Comparison of ENCODE assay signal across 8 cellular contexts in the genomic region with DNA sequence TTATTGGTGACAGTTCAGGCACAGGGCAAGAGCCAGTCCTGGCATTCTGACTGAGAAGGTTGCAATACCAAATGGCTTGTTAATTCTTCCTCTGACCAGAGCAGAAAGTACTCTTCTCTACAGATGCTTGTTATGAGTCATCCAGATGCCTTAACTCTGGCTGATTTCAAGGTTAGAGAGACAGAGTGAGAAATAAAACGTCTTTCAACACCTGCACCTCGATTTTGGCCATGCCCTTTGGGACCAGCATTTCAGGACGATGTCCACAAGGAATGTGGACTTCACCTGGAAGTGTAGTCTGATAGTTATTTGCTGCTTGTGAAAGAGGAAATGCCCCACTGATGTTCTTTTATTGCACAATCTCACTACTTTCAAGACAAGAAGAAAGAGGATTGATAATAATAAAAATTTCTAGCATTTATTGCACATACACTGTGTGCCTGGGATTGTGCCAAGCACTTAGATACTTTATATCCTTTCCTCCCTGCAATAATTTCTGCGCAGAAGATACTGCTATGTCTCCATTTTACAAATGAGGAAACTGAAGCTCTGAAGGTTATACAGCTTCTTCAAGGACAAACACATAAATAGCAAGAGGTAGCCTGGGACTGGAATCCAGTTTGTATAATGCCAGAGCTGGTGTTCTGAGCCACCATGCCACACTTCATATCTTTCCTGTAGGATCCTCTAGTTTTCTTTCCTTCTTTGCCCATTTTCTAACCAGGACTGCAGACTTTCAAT. TPM values are rescaled to one million over a fixed set of nuclear protein-coding genes. Genes with fewer than 3 reads are reported as not detected.
A peak's percentile ranks its signal among the peaks of the same experiment; 100 is the strongest.
DNase-seq lines count a peak whose midpoint lies in the region; ATAC-seq, FAIRE-seq and TF ChIP-seq lines count a peak whose summit lies in the region.

No MANE protein-coding gene starts in this region.

- DNase-seq in H54 (ENCODE audit: insufficient read length, low spot score): peak; percentile 38
- peak; percentile 57 for DNase-seq in MG63
- DNase-seq in fibroblast of peridontal ligament (ENCODE audit: extremely low read depth): peak; percentile 60
- no peak for DNase-seq in effector memory CD4-positive, alpha-beta T cell
- no peak for DNase-seq in mesothelial cell of epicardium (ENCODE audit: low spot score in 2 of 2, unreplicated experiment in 2 of 2)
- DNase-seq in activated CD8-positive, alpha-beta memory T cell treated with anti-CD3 and anti-CD28 coated beads for 24 hours: no peak
- DNase-seq in coronary artery (ENCODE audit: low spot score): no peak

- H3K4me3 ChIP-seq in MG63: no peak overlapping the region
- H3K4me3 ChIP-seq in effector memory CD4-positive, alpha-beta T cell (ENCODE audit: insufficient read depth, low read depth, low read length, poor library complexity, severe bottlenecking): no peak overlapping the region
- H3K4me3 ChIP-seq in coronary artery: no peak overlapping the region

- peak; percentile 100 for ATAC-seq in GM18502 (IDR thresholded peaks at IDR 0.05; ENCODE audit: poor library complexity, unreplicated experiment)

- FAIRE-seq in H54 (lab: Jason Lieb, UNC): peak; percentile 71

- H3K27ac ChIP-seq in effector memory CD4-positive, alpha-beta T cell (ENCODE audit: insufficient read depth, low read length, poor library complexity, severe bottlenecking): no peak overlapping the region
- no peak overlapping the region for H3K27ac ChIP-seq in coronary artery

- H3K4me1 ChIP-seq in effector memory CD4-positive, alpha-beta T cell (ENCODE audit: control insufficient read depth, insufficient read depth, low read length, poor library complexity, severe bottlenecking): no peaks in the 10 kb centered on the region

- no peaks in the 10 kb centered on the region for H3K36me3 Mint-ChIP-seq in mesothelial cell of epicardium

- TF ChIP-seq CTCF in mesothelial cell of epicardium (IDR thresholded peaks at IDR 0.05; ENCODE audit: unreplicated experiment): no peak
- no peak for TF ChIP-seq CTCF in coronary artery (IDR thresholded peaks at IDR 0.05)

- H3K27ac Mint-ChIP-seq in mesothelial cell of epicardium: no peak overlapping the region

- H3K27me3 Mint-ChIP-seq in mesothelial cell of epicardium (ENCODE audit: low read depth): no peaks in the 10 kb centered on the region

- no peaks in the 10 kb centered on the region for H3K9me3 ChIP-seq in MG63
- H3K9me3 ChIP-seq in effector memory CD4-positive, alpha-beta T cell (ENCODE audit: control insufficient read depth, low read length): no peaks in the 10 kb centered on the region

- no peak overlapping the region for H3K4me3 Mint-ChIP-seq in mesothelial cell of epicardium

- no peaks in the 10 kb centered on the region for H3K9me3 Mint-ChIP-seq in mesothelial cell of epicardium

- H3K27me3 ChIP-seq in MG63: no peaks in the 10 kb centered on the region
- no peaks in the 10 kb centered on the region for H3K27me3 ChIP-seq in effector memory CD4-positive, alpha-beta T cell (replicated peaks; ENCODE audit: control insufficient read depth, insufficient read depth, low read length, poor library complexity, severe bottlenecking)

- peaks cover 39% of the 10 kb centered on the region for H3K4me1 Mint-ChIP-seq in mesothelial cell of epicardium

- H3K36me3 ChIP-seq in MG63: no peaks in the 10 kb centered on the region
- H3K36me3 ChIP-seq in effector memory CD4-positive, alpha-beta T cell (ENCODE audit: control insufficient read depth, insufficient read depth, low read length): no peaks in the 10 kb centered on the region

- TF ChIP-seq POLR2A in H54 (IDR thresholded peaks at IDR 0.05; ENCODE audit: low read depth, low read length): no peak

RNA-seq across cellular contexts. Expression of a gene that starts 33.5 kb away (rescaled TPM):
- total RNA-seq in MG63 (2014; rRNA removed; shearing (Covaris generic); ENCODE audit: low replicate concordance): 1,027 and 1,090 TPM in 2 replicates
- 71.4 to 74.5 TPM (median 71.6 TPM) in 3 replicates for total RNA-seq in mesothelial cell of epicardium

RNA-seq across cellular contexts. Expression of a gene that starts 43.9 kb away (rescaled TPM):
- 2.9 and 3.2 TPM in 2 replicates for total RNA-seq in MG63 (2014; rRNA removed; shearing (Covaris generic); ENCODE audit: low replicate concordance)
- 9.5 to 9.7 TPM (median 9.5 TPM) in 3 replicates for total RNA-seq in mesothelial cell of epicardium

Comparison
In these comparisons a context has a peak if more than half of its experiments do, and no peak if none do; other contexts are left out.
1. DNase-seq: peak in H54 (single experiment), MG63 (single experiment) and fibroblast of peridontal ligament (single experiment); none in effector memory CD4-positive, alpha-beta T cell (0 of 3), mesothelial cell of epicardium (0 of 2), activated CD8-positive, alpha-beta memory T cell treated with anti-CD3 and anti-CD28 coated beads for 24 hours (single experiment) and coronary artery (single experiment).
2. RNA of a gene that starts 33.5 kb away (total RNA-seq): 1,027 to 1,090 TPM in MG63; 71.4 to 74.5 TPM in mesothelial cell of epicardium; every median in the first group is over 10 times any median in the second.